19 cellular contexts compared by ENCODE assay signal in the genomic region with DNA sequence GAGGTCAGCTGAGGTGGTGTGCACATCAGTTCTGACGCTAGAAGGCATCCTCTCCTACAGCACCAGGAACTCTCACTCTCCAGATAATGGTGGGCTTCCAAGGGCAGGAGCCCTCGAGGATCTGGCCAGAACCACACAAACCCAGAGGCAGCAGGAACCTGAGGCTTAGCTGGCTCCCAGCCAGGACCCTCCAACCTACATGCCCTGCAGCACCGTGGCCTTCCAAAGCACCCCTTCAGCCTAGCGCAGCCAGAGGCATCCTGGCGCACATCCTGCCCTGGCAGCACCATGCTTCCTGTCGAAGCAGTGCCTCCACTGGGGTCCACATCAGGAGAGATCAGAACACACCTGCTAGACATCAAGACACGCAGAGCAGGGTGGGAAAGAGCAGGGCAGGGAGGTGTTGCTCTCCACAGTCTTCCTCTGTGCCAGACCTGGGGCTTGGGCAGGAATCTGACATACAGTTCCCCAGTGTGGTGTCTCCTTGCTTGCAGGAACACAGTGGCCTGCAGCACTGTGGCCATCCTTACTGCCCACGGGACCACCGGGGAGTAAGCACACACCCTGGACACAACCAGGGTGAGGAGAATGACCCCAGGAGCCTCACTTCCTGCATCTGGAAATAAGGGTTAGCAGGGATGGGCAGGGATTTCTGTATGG. TPM values are rescaled to one million over a fixed set of nuclear protein-coding genes. Genes with fewer than 3 reads are reported as not detected.
"Had no signal": no experiment of that assay in that cellular context is flagged by ENCODE, and none has a peak within 500 bp of the region (broad histone marks: within the 10 kb centered on the region; RNA-seq: fewer than 3 reads in every experiment).

No MANE protein-coding gene starts in this region.

- ATAC-seq: HepG2 had no signal

- H3K9me3 ChIP-seq: MG63, SK-N-SH had no signal

- DNase-seq: IMR-90, Karpas-422, KG1, MG63, NCI-H1092 treated with DMSO at 0.1 percent for 48 hours, NCI-H1436, NCI-H187, NCI-H2029, NCI-H2081 treated with DMSO at 0.1 percent for 48 hours, NCI-H2171, NCI-H345, NCI-H524, NCI-H526 treated with DMSO at 0.1 percent for 48 hours, NCI-H748 treated with DMSO at 0.1 percent for 48 hours, RPMI8226, SHP77, SK-N-SH had no signal

- H3K36me3 ChIP-seq: MG63 had no signal

- H3K27me3 ChIP-seq: MG63 had no signal

- H3K4me3 ChIP-seq: MG63 had no signal

RNA-seq across cellular contexts. Expression of gene TUBA3C, which starts 21.7 kb away (rescaled TPM):
- total RNA-seq: HepG2, IMR-90, NCI-H460 had no signal
- polyA plus RNA-seq: HepG2, IMR-90 had no signal
